In the genomic region with DNA sequence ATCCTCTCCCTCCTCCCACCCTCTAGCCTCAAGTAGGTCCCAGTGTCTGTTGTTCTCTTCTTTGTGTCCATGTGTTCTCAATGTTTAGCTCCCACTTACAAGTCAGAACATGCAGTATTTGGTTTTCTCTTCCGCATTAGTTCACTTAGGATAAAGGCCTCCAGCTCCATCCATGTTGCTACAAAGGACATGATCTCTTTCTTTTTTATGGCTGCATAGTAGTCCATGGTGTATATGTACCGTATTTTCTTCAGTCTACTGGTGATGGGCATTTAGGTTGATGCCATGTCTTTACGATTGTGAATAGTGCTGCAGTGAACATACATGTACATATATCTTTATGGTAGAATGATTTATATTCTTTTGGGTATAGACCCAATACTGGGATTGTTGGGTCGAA, we compare ENCODE assay signal across 11 cellular contexts. TPM values are rescaled to one million over a fixed set of nuclear protein-coding genes. Genes with fewer than 3 reads are reported as not detected.
DNase-seq lines count a peak whose midpoint lies in the region; ATAC-seq and TF ChIP-seq lines count a peak whose summit lies in the region.
"Had no signal": no experiment of that assay in that cellular context is flagged by ENCODE, and none has a peak within 500 bp of the region (broad histone marks: within the 10 kb centered on the region; RNA-seq: fewer than 3 reads in every experiment).

No MANE protein-coding gene starts in this region.

- no peak for ATAC-seq in activated T-cell treated with anti-CD3 and anti-CD28 coated beads, Interleukin-2, amount 50 U/mL, for 4 hours
- ATAC-seq in stimulated activated memory B cell treated with anti-CD40 and anti-IgM and Interleukin-4, amounts not matched to agents 10 μg/mL and 1 μg/mL and 100 μg/mL, for 72 hours, result no peak
- ATAC-seq in HG03457 (IDR thresholded peaks at IDR 0.05; ENCODE audit: unreplicated experiment), result no peak

- peak overlapping the region; percentile 97 for H3K4me2 ChIP-seq in hepatocyte

- no peak for TF ChIP-seq POLR2A in tibial nerve (IDR thresholded peaks at IDR 0.05)

- H3K4me1 Mint-ChIP-seq in activated T-cell treated with anti-CD3 and anti-CD28 coated beads, Interleukin-2, amount 50 U/mL, for 4 hours (ENCODE audit: low read depth), result peaks cover 32% of the 10 kb centered on the region
- peaks cover 32% of the 10 kb centered on the region for H3K4me1 Mint-ChIP-seq in stimulated activated memory B cell treated with anti-CD40 and anti-IgM and Interleukin-4, amounts not matched to agents 10 μg/mL and 1 μg/mL and 100 μg/mL, for 72 hours

- H2AFZ ChIP-seq in hepatocyte, result no peak overlapping the region

- H3K79me2 ChIP-seq in hepatocyte, result peaks cover 49% of the 10 kb centered on the region

- H3K9me2 ChIP-seq in hepatocyte (replicated peaks; ENCODE audit: insufficient read depth), result no peaks in the 10 kb centered on the region

- no peaks in the 10 kb centered on the region for H3K27me3 ChIP-seq in hepatocyte
- no peaks in the 10 kb centered on the region for H3K27me3 ChIP-seq in tibial nerve
- H3K27me3 ChIP-seq: Peyer's patch had no signal

- H3K9me3 Mint-ChIP-seq in activated T-cell treated with anti-CD3 and anti-CD28 coated beads, Interleukin-2, amount 50 U/mL, for 4 hours, result no peaks in the 10 kb centered on the region
- no peaks in the 10 kb centered on the region for H3K9me3 Mint-ChIP-seq in stimulated activated memory B cell treated with anti-CD40 and anti-IgM and Interleukin-4, amounts not matched to agents 10 μg/mL and 1 μg/mL and 100 μg/mL, for 72 hours

- no peaks in the 10 kb centered on the region for H4K20me1 ChIP-seq in hepatocyte (ENCODE audit: insufficient read depth, poor library complexity, severe bottlenecking)

- no peaks in the 10 kb centered on the region for H3K36me3 Mint-ChIP-seq in activated T-cell treated with anti-CD3 and anti-CD28 coated beads, Interleukin-2, amount 50 U/mL, for 4 hours (ENCODE audit: insufficient read depth)
- H3K36me3 Mint-ChIP-seq in stimulated activated memory B cell treated with anti-CD40 and anti-IgM and Interleukin-4, amounts not matched to agents 10 μg/mL and 1 μg/mL and 100 μg/mL, for 72 hours, result no peaks in the 10 kb centered on the region

- H3K27ac Mint-ChIP-seq in stimulated activated memory B cell treated with anti-CD40 and anti-IgM and Interleukin-4, amounts not matched to agents 10 μg/mL and 1 μg/mL and 100 μg/mL, for 72 hours, result peak overlapping the region; percentile 82

- H3K4me1 ChIP-seq in hepatocyte (ENCODE audit: insufficient read depth), result peaks cover 8% of the 10 kb centered on the region
- H3K4me1 ChIP-seq in tibial nerve, result peaks cover 0 to 26% (median 9%) of the 10 kb centered on the region in 4 donors

- H3K27me3 Mint-ChIP-seq in activated T-cell treated with anti-CD3 and anti-CD28 coated beads, Interleukin-2, amount 50 U/mL, for 4 hours (ENCODE audit: low read depth), result no peaks in the 10 kb centered on the region
- H3K27me3 Mint-ChIP-seq in stimulated activated memory B cell treated with anti-CD40 and anti-IgM and Interleukin-4, amounts not matched to agents 10 μg/mL and 1 μg/mL and 100 μg/mL, for 72 hours, result no peaks in the 10 kb centered on the region

- H3K9me3 ChIP-seq in hepatocyte (ENCODE audit: low read depth) (no peaks in the 10 kb centered on the region), tibial nerve (no peaks in the 10 kb centered on the region)
- H3K9me3 ChIP-seq: Peyer's patch had no signal

- H3K36me3 ChIP-seq in hepatocyte (replicated peaks; ENCODE audit: insufficient read depth, low read depth), result no peaks in the 10 kb centered on the region
- peaks cover 0 to 13% (median 0%) of the 10 kb centered on the region in 3 donors for H3K36me3 ChIP-seq in tibial nerve
- H3K36me3 ChIP-seq: Peyer's patch had no signal

- no peak for DNase-seq in activated T-cell treated with anti-CD3 and anti-CD28 coated beads, Interleukin-2, amount 50 U/mL, for 4 hours
- no peak for DNase-seq in activated T-cell treated with anti-CD3 and anti-CD28 coated beads, Interleukin-2, amount 50 U/mL, for 48 hours
- no peak for DNase-seq in hepatocyte (ENCODE audit: low spot score)
- no peak for DNase-seq in tibial nerve (ENCODE audit: low spot score in 2 of 2)
- DNase-seq in NCI-H1694 treated with DMSO at 0.1 percent for 48 hours (lab: John Stamatoyannopoulos, UW), result no peak
- DNase-seq: foreskin melanocyte; Peyer's patch; stimulated activated naive CD4-positive, alpha-beta T cell treated with Interleukin-2 at 50 U/mL for 16 hours had no signal

- H3K4me3 ChIP-seq in hepatocyte, result no peak overlapping the region
- no peak overlapping the region for H3K4me3 ChIP-seq in tibial nerve

- 98% methylated on average over 4 of the region's 4 CpGs for WGBS in hepatocyte (ENCODE audit: low lambda C conversion rate, missing lambda C conversion rate)
- 95 to 97% methylated on average over 4 of the region's 4 CpGs for WGBS in tibial nerve, 2 donors

- TF ChIP-seq EP300 in tibial nerve (IDR thresholded peaks at IDR 0.05), result no peak

- H3K27ac ChIP-seq in VCaP, result peak overlapping the region; percentile 96
- H3K27ac ChIP-seq in hepatocyte, result no peak overlapping the region
- no peak overlapping the region for H3K27ac ChIP-seq in tibial nerve

- no peak for TF ChIP-seq CTCF in VCaP (conservative IDR thresholded peaks at IDR 0.05)
- no peak for TF ChIP-seq CTCF in hepatocyte (IDR thresholded peaks at IDR 0.05; ENCODE audit: poor library complexity)
- TF ChIP-seq CTCF in tibial nerve (IDR thresholded peaks at IDR 0.05), result no peak

- H3K4me3 Mint-ChIP-seq in activated T-cell treated with anti-CD3 and anti-CD28 coated beads, Interleukin-2, amount 50 U/mL, for 4 hours, result peak overlapping the region; percentile 99
- peak overlapping the region; percentile 46 for H3K4me3 Mint-ChIP-seq in stimulated activated memory B cell treated with anti-CD40 and anti-IgM and Interleukin-4, amounts not matched to agents 10 μg/mL and 1 μg/mL and 100 μg/mL, for 72 hours

RNA-seq across cellular contexts. Expression of a gene that starts 1.6 kb away (rescaled TPM):
- total RNA-seq in activated T-cell treated with anti-CD3 and anti-CD28 coated beads, Interleukin-2, amount 50 U/mL, for 4 hours, result 10 to 100 TPM; 32.0 to 36.0 (median 34.3) TPM
- total RNA-seq in hepatocyte, result 51.1 and 59.0 TPM in 2 replicates
- 53.1 and 60.8 TPM in 2 replicates for polyA plus RNA-seq in hepatocyte
- 10 to 100 TPM in 3 of 4 donors, 1 to 10 TPM in 1; 8.6 to 19.9 (median 12.1) TPM for total RNA-seq in tibial nerve
